34 cellular contexts compared by ENCODE assay signal in genomic region chr15:96422153-96422552, GRCh38.
"Had no signal": no experiment of that assay in that cellular context is flagged by ENCODE, and none has a peak within 500 bp of the region (broad histone marks: within the 10 kb centered on the region; RNA-seq: fewer than 3 reads in every experiment).

No MANE protein-coding gene starts in this region.

- H3K9me3 Mint-ChIP-seq: activated CD4-positive, alpha-beta T cell treated with anti-CD3 and anti-CD28 coated beads, Interleukin-2, amount 10 ng/mL, durations not matched to agents 24 days and 14 days; activated naive CD4-positive, alpha-beta T cell treated with anti-CD3 and anti-CD28 coated beads, Interleukin-2, amount 50 U/mL, for 24 hours; activated naive CD8-positive, alpha-beta T cell treated with anti-CD3 and anti-CD28 coated beads, Interleukin-2, amount 10 ng/mL, durations not matched to agents 7 days and 5 days; activated T-cell treated with anti-CD3 and anti-CD28 coated beads, Interleukin-2, amount 50 U/mL, for 24 hours; activated T-helper 2 cell treated with anti-CD3 and anti-CD28 coated beads, Interferon-gamma antibody, Interleukin-2, Interleukin-4, amounts not matched to agents 10 μg/mL and 5 μg/mL and 100 μg/mL, durations not matched to agents 14 hours and 24 hours and 36 hours; central memory CD8-positive, alpha-beta T cell had no signal

- H3K27ac Mint-ChIP-seq: activated CD4-positive, alpha-beta T cell treated with anti-CD3 and anti-CD28 coated beads, Interleukin-2, amount 10 ng/mL, durations not matched to agents 24 days and 14 days; activated CD8-positive, alpha-beta T cell treated with anti-CD3 and anti-CD28 coated beads, Interleukin-2, amount 10 ng/mL, durations not matched to agents 7 days and 5 days; activated naive CD4-positive, alpha-beta T cell treated with anti-CD3 and anti-CD28 coated beads, Interleukin-2, amount 50 U/mL, for 24 hours; activated naive CD8-positive, alpha-beta T cell treated with anti-CD3 and anti-CD28 coated beads, Interleukin-2, amount 10 ng/mL, durations not matched to agents 7 days and 5 days; activated T-cell treated with anti-CD3 and anti-CD28 coated beads, Interleukin-2, amount 50 U/mL, for 24 hours; activated T-helper 2 cell treated with anti-CD3 and anti-CD28 coated beads, Interferon-gamma antibody, Interleukin-2, Interleukin-4, amounts not matched to agents 10 μg/mL and 5 μg/mL and 100 μg/mL, durations not matched to agents 14 hours and 24 hours and 36 hours had no signal

- FAIRE-seq: TTC549 had no signal

- H3K4me1 Mint-ChIP-seq: activated naive CD4-positive, alpha-beta T cell treated with anti-CD3 and anti-CD28 coated beads, Interleukin-2, amount 50 U/mL, for 24 hours; central memory CD8-positive, alpha-beta T cell had no signal

- H3K4me3 Mint-ChIP-seq: activated CD4-positive, alpha-beta T cell treated with anti-CD3 and anti-CD28 coated beads, Interleukin-2, amount 10 ng/mL, durations not matched to agents 24 days and 14 days; activated CD8-positive, alpha-beta T cell treated with anti-CD3 and anti-CD28 coated beads, Interleukin-2, amount 10 ng/mL, durations not matched to agents 7 days and 5 days; activated naive CD4-positive, alpha-beta T cell treated with anti-CD3 and anti-CD28 coated beads, Interleukin-2, amount 50 U/mL, for 24 hours; activated naive CD8-positive, alpha-beta T cell treated with anti-CD3 and anti-CD28 coated beads, Interleukin-2, amount 10 ng/mL, durations not matched to agents 7 days and 5 days; activated T-cell treated with anti-CD3 and anti-CD28 coated beads, Interleukin-2, amount 50 U/mL, for 24 hours; central memory CD8-positive, alpha-beta T cell had no signal

- H3K9me3 ChIP-seq: ascending aorta, MG63, SJCRH30 had no signal

- DNase-seq: activated CD4-positive, alpha-beta T cell treated with anti-CD3 and anti-CD28 coated beads for 1 hour; activated CD4-positive, alpha-beta T cell treated with anti-CD3 and anti-CD28 coated beads, Interleukin-2, amount 10 ng/mL, durations not matched to agents 24 days and 14 days; activated CD4-positive, alpha-beta T cell treated with anti-CD3 and anti-CD28 coated beads, Interleukin-2, amount 50 U/mL, for 4 hours; activated CD4-positive, CD25-positive, alpha-beta regulatory T cell; activated CD8-positive, alpha-beta T cell treated with anti-CD3 and anti-CD28 coated beads, Interleukin-2, amount 10 ng/mL, durations not matched to agents 7 days and 5 days; activated gamma-delta T cell; activated naive CD4-positive, alpha-beta T cell treated with Interleukin-2 at 50 U/mL for 16 hours; activated naive CD8-positive, alpha-beta T cell treated with anti-CD3 and anti-CD28 coated beads, Interleukin-2, amount 10 ng/mL, durations not matched to agents 7 days and 5 days; activated T-cell treated with anti-CD3 and anti-CD28 coated beads, Interleukin-2, amount 50 U/mL, for 24 hours; amygdala; Kasumi-1; MG63; NCI-H1048; NCI-H1105 treated with DMSO at 0.1 percent for 48 hours; NCI-H1436; NCI-H1694; NCI-H1930; NCI-H2081 treated with DMSO at 0.1 percent for 48 hours; NCI-H226; NCI-H446 treated with DMSO at 0.1 percent for 48 hours; NCI-H524; NCI-H69; NK-92 treated with Interleukin-12 subunit alpha and Interleukin-12 subunit beta, amount 100 ng/mL, for 24 hours; Right ventricle myocardium superior; SJCRH30; T1000; WERI-Rb-1 had no signal

- H3K36me3 ChIP-seq: ascending aorta, cardiac muscle cell, MG63, SJCRH30, WERI-Rb-1 had no signal

- H3K36me3 Mint-ChIP-seq: activated naive CD4-positive, alpha-beta T cell treated with anti-CD3 and anti-CD28 coated beads, Interleukin-2, amount 50 U/mL, for 24 hours; activated naive CD8-positive, alpha-beta T cell treated with anti-CD3 and anti-CD28 coated beads, Interleukin-2, amount 10 ng/mL, durations not matched to agents 7 days and 5 days had no signal

- H3K27ac ChIP-seq: ascending aorta, cardiac muscle cell, SK-N-MC, WERI-Rb-1 had no signal

- H3K4me3 ChIP-seq: ascending aorta, cardiac muscle cell, MG63, SK-N-MC had no signal
